ENCODE assay signal across 8 cellular contexts in the genomic region with DNA sequence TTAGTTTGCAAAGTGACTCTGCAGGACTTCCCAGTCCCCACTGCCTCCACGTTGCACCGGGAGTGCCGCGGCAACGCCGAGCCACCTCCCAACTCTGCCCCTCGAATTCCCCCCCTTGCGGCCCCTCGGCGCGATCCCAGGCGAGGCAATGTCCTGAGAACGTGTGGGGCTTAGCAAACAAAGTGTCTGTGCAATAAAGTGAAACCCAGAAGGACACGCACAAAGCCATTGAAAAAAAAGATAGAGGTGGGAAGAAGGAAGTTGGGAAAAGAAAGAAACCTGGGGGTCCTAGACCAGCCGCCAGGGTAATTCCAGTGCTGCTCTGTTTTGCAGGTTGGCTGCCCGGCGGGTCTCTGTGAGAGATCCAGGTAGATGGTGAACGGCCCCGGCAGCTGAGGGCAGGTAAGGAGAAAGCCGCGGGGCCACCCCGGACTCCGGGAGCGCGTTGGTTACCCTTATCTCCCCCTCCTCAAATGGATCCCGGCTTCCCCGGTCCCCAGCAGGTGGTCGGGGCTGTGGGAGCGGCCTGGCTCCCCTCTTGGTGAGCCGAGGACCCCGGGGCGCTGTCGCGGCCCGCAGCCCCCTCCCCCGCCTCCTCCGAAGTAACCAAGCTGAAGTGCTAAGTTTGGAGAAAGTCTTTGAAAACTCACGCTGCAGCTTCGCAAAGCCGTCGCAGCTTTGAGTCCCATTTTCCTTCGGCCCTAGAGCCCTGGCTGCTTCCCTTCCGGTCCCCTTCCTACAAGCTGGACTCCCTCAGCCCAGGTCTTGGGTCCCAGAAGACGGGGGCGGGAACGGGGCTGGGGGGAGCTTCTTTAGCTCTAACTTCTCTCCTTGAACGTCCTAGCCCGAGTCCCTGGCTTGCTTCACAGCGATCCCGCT. TPM values are rescaled to one million over a fixed set of nuclear protein-coding genes. Genes with fewer than 3 reads are reported as not detected.
DNase-seq lines count a peak whose midpoint lies in the region; ATAC-seq and TF ChIP-seq lines count a peak whose summit lies in the region.

No MANE protein-coding gene starts in this region.

- peaks cover 0 to 14% (median 1%) of the 10 kb centered on the region in 4 donors for H3K36me3 ChIP-seq in sigmoid colon

- WGBS in sigmoid colon, 2 donors, result 4% methylated on average over 50 of the region's 50 CpGs

- ATAC-seq in HG02571 (IDR thresholded peaks at IDR 0.05; ENCODE audit: unreplicated experiment), result peak; percentile 1

- H3K4me3 ChIP-seq in fibroblast of mammary gland (ENCODE audit: control insufficient read depth, low read depth, low read length) (peak overlapping the region; percentile 59), sigmoid colon (peak overlapping the region in 3 of 4 donors; percentile 36 to 52 (median 51))

- intact Hi-C loops in sigmoid colon (cut with DNase I), result no loop called here

- TF ChIP-seq CTCF in fibroblast of mammary gland (conservative IDR thresholded peaks at IDR 0.05; ENCODE audit: control insufficient read depth, insufficient read depth, low read depth, low read length) (no peak), sigmoid colon (IDR thresholded peaks at IDR 0.05) (no peak)

- H3K27ac ChIP-seq in sigmoid colon (no peak overlapping the region), caudate nucleus (ENCODE audit: low read depth, low read length) (no peak overlapping the region)

- peaks cover 2 to 62% (median 57%) of the 10 kb centered on the region in 4 donors for H3K4me1 ChIP-seq in sigmoid colon

- peak; percentile 6 for DNase-seq in NCI-H2227 (lab: John Stamatoyannopoulos, UW; ENCODE audit: unreplicated experiment)
- no peak for DNase-seq in NCI-H2227 treated with DMSO at 0.1 percent for 48 hours (lab: John Stamatoyannopoulos, UW)
- DNase-seq in SW480 (ENCODE audit: low spot score), result peak; percentile 39
- DNase-seq in fibroblast of mammary gland (ENCODE audit: low read depth), result no peak
- peak; percentile 66 for DNase-seq in sigmoid colon
- no peak for DNase-seq in dermis blood vessel endothelial cell
- no peak for DNase-seq in caudate nucleus (lab: John Stamatoyannopoulos, UW)

- peaks cover 0 to 8% (median 0%) of the 10 kb centered on the region in 4 donors for H3K9me3 ChIP-seq in sigmoid colon

- peaks cover 84 to 100% (median 98%) of the 10 kb centered on the region in 3 donors for H3K27me3 ChIP-seq in sigmoid colon

- no peak for TF ChIP-seq EP300 in sigmoid colon (IDR thresholded peaks at IDR 0.05)

- no peak for TF ChIP-seq POLR2A in sigmoid colon (IDR thresholded peaks at IDR 0.05)

RNA-seq across cellular contexts. Expression of a gene that starts 0.5 kb away (rescaled TPM):
- under 1 TPM in 1 of 4 donors, not detected in 3; 0.54 TPM for total RNA-seq in sigmoid colon
- not detected for polyA plus RNA-seq in sigmoid colon
- total RNA-seq in dermis blood vessel endothelial cell, result 0.34 TPM in 1 of 2 replicates, not detected in the other

Comparison
In these comparisons a context has a peak if more than half of its experiments do, and no peak if none do; other contexts are left out.
1. DNase-seq: peak in NCI-H2227 (single experiment), SW480 (single experiment) and sigmoid colon (single experiment); none in NCI-H2227 treated with DMSO at 0.1 percent for 48 hours (single experiment), fibroblast of mammary gland (single experiment), dermis blood vessel endothelial cell (single experiment) and caudate nucleus (0 of 61).